8 cellular contexts compared by ENCODE assay signal in the genomic region with DNA sequence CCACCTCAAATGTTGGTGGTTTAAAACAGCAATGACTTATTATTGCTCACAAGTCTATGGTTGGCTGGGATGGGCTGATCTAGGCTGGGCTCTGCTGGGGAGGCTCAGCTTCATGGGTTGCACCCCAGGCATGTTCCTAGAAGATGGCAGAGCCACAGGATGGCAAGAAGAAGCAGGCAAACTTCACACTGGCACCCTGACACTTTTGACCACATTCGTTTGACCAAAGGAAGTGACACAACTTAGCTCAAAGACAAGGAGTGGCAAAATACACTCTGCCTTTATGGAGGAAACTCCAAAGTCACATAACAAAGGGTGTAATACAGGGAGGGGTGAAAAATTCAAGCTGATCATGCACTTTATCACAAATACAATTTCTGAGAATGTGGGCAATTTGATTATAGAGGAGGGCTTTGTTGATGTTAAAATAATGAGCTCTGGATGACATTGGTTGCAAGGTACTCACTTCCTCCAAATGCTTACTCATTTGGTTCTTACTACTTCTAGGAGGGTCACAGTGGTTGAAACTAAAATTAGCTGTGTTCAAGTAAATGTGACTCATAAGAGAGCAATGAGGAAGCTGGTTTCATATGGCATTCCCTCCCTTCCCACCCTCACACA.
DNase-seq lines count a peak whose midpoint lies in the region; ATAC-seq and TF ChIP-seq lines count a peak whose summit lies in the region.

No MANE protein-coding gene starts in this region.

- no peaks in the 10 kb centered on the region for H3K27me3 ChIP-seq in AG04450 (ENCODE audit: control insufficient read depth, insufficient read depth, low read length)
- H3K27me3 ChIP-seq in Panc1 (ENCODE audit: control insufficient read depth, insufficient read depth, low read length), result no peaks in the 10 kb centered on the region

- H3K9me3 ChIP-seq in AG04450 (ENCODE audit: control insufficient read depth, insufficient read depth, low read length), result no peaks in the 10 kb centered on the region
- no peaks in the 10 kb centered on the region for H3K9me3 ChIP-seq in Panc1 (ENCODE audit: control insufficient read depth, insufficient read depth, low read depth, low read length)

- POLR2A ChIA-PET in AG04450 (lab: Yijun Ruan, JAX), result interaction anchor here (0.6 kb wide), 1 partner anchor 249 kb away, joined by 5 read pairs; no protein-coding TSS in a partner anchor
- POLR2A ChIA-PET in Panc1 (lab: Charles Lee), result no interaction called here

- TF ChIP-seq CTCF in AG04450 (IDR thresholded peaks at IDR 0.05; ENCODE audit: low read depth, low read length) (no peak), Panc1 (IDR thresholded peaks at IDR 0.05) (no peak), epithelial cell of esophagus (IDR thresholded peaks at IDR 0.05; ENCODE audit: insufficient read depth, low read depth, low read length, missing control alignments) (no peak)

- intact Hi-C loops in Panc1 (cut with micrococcal nuclease; ENCODE audit: unreplicated experiment), result no loop called here

- DNase-seq in AG04450 (ENCODE audit: low read depth, low spot score) (peak; percentile 43), Panc1 (ENCODE audit: low read depth, low spot score) (peak; percentile 25), epithelial cell of esophagus (ENCODE audit: low read depth) (peak; percentile 86), NCI-H82 treated with DMSO at 0.1 percent for 48 hours (lab: John Stamatoyannopoulos, UW; ENCODE audit: unreplicated experiment) (no peak), NCI-H2171 treated with DMSO at 0.1 percent for 48 hours (lab: John Stamatoyannopoulos, UW) (no peak)
- DNase-seq in stimulated activated CD4-positive, alpha-beta T cell treated with anti-CD3 and anti-CD28 coated beads, Interleukin-4, amount 100 ng/mL, for 24 hours, result peak; percentile 31

- no peaks in the 10 kb centered on the region for H3K4me1 ChIP-seq in Panc1 (ENCODE audit: control insufficient read depth, insufficient read depth, low read length)

- H3K27ac ChIP-seq in AG04450 (ENCODE audit: low read depth, low read length) (peak overlapping the region; percentile 39), Panc1 (ENCODE audit: low read length) (no peak overlapping the region)

- no peak overlapping the region for H3K4me3 ChIP-seq in AG04450 (ENCODE audit: low read depth, low read length)
- H3K4me3 ChIP-seq in Panc1 (ENCODE audit: low read depth in 2 of 2, low read length in 2 of 2), result no peak overlapping the region
- H3K4me3 ChIP-seq in epithelial cell of esophagus (ENCODE audit: low read length), result no peak overlapping the region

- ATAC-seq in GM18861 (IDR thresholded peaks at IDR 0.05; ENCODE audit: unreplicated experiment), result peak; percentile 98
- ATAC-seq in HG03039 (IDR thresholded peaks at IDR 0.05; ENCODE audit: unreplicated experiment), result peak; percentile 98
- no peak for ATAC-seq in Panc1

- no TSS peak for BruUV-seq in Panc1 (replicated peaks; lab: Mats Ljungman, UMichigan)

- in situ Hi-C loops in Panc1 (cut with HindIII; ENCODE audit: low pct_unique_long_range_greater_than_20kb, low sequenced_read_pairs), result no loop called here

- no peaks in the 10 kb centered on the region for H3K36me3 ChIP-seq in Panc1 (ENCODE audit: control insufficient read depth, insufficient read depth, low read length)

- CTCF ChIA-PET in AG04450 (lab: Charles Lee), result interaction anchor here (0.7 to 1.5 kb wide), 4 partner anchors 8 to 15 kb away, joined by 3 to 8 read pairs (median 4); no protein-coding TSS in a partner anchor
- CTCF ChIA-PET in Panc1 (lab: Charles Lee), result no interaction called here

Comparison
In these comparisons a context has a peak if more than half of its experiments do, and no peak if none do; other contexts are left out.
1. DNase-seq: peak in AG04450 (single experiment), Panc1 (single experiment), epithelial cell of esophagus (single experiment) and stimulated activated CD4-positive, alpha-beta T cell treated with anti-CD3 and anti-CD28 coated beads, Interleukin-4, amount 100 ng/mL, for 24 hours (single experiment); none in NCI-H82 treated with DMSO at 0.1 percent for 48 hours (single experiment) and NCI-H2171 treated with DMSO at 0.1 percent for 48 hours (single experiment).